In the genomic region with DNA sequence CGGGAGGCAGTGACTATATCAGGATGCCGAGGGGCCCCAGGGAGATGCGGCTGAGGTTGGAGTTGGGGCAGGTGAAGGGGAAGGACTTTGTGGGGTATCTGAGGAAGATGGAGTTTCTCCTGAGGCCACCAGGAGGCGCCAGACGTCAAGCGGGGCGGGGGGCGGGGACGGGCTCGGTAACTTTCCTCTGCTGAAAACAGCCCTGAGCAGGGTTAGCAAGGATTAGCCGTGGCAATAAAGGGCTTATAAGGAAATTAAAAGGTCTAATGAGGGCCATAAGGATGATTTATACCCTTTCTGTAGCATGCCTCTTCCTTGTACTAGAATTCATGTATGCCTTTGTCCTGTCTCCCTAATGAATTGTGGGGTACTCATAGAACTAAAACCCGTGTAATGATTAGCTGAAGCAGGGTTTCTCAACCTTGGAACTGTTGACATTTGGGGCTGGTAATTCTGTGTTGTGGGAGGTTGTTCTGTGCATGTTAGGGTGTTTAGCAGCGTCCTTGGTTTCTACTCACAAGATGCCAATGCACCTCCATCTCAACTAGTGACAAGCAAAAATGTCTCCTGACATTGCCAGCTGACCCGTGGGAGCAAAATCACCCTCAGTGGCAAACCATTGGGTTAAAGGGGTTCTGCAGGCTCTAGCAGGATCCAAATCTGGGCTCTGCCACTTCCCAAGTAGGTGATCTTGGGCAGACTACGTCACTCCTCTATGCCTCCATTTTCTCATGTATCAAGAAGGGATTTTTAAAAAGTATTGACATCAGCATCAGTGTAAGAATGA, we compare ENCODE assay signal across 8 cellular contexts.
A peak's percentile ranks its signal among the peaks of the same experiment; 100 is the strongest.
DNase-seq lines count a peak whose midpoint lies in the region; FAIRE-seq and TF ChIP-seq lines count a peak whose summit lies in the region.

No MANE protein-coding gene starts in this region.

- peak overlapping the region; percentile 45 for H3K4me2 ChIP-seq in neural progenitor cell

- TF ChIP-seq CTCF in neural progenitor cell (IDR thresholded peaks at IDR 0.05) (peak; percentile 69), transverse colon (IDR thresholded peaks at IDR 0.05) (peak; percentile 65 to 86 (median 78))

- H3K9me3 Mint-ChIP-seq in neural progenitor cell: no peaks in the 10 kb centered on the region

- no peaks in the 10 kb centered on the region for H3F3A ChIP-seq in neural progenitor cell (ENCODE audit: low read depth)

- 4 to 15% methylated on average over 11 to 14 of the region's 15 CpGs for WGBS in transverse colon (ENCODE audit: low coverage in 1 of 2), 2 donors

- H3K4me3 ChIP-seq in neural progenitor cell: no peak overlapping the region
- no peak overlapping the region for H3K4me3 ChIP-seq in transverse colon

- FAIRE-seq in GM18507 (lab: Jason Lieb, UNC): peak; percentile 73

- TF ChIP-seq POLR2A in transverse colon (IDR thresholded peaks at IDR 0.05): no peak

- H3K9me3 ChIP-seq in neural progenitor cell (ENCODE audit: low read depth) (no peaks in the 10 kb centered on the region), transverse colon (no peaks in the 10 kb centered on the region)

- H3K27me3 ChIP-seq in neural progenitor cell: no peaks in the 10 kb centered on the region
- H3K27me3 ChIP-seq in transverse colon: peaks cover 15% of the 10 kb centered on the region

- H3K4me1 ChIP-seq in neural progenitor cell (peaks cover 9% of the 10 kb centered on the region), transverse colon (peaks cover 0 to 6% (median 0%) of the 10 kb centered on the region in 4 donors)

- H2AFZ ChIP-seq in neural progenitor cell (replicated peaks): peak overlapping the region; percentile 84

- no peak overlapping the region for H3K4me3 Mint-ChIP-seq in neural progenitor cell

- DNase-seq in ACHN (peak; percentile 50), GM18507 (ENCODE audit: extremely low spot score, insufficient read length, low read depth) (peak; percentile 54), NCI-H2171 treated with DMSO at 0.1 percent for 48 hours (lab: John Stamatoyannopoulos, UW) (peak; percentile 10), epidermal melanocyte (ENCODE audit: insufficient read length, low spot score) (peak; percentile 38), neural progenitor cell (ENCODE audit: low spot score) (peak; percentile 72), transverse colon (peak; percentile 26), NCI-H187 (lab: John Stamatoyannopoulos, UW) (no peak)
- peak in 2 of 3 experiments; percentile 4 to 27 for DNase-seq in activated CD8-positive, alpha-beta memory T cell treated with anti-CD3 and anti-CD28 coated beads for 48 hours (ENCODE audit: low read depth in 2 of 3, low spot score in 2 of 3)

- H3K27ac ChIP-seq in neural progenitor cell (no peak overlapping the region), transverse colon (no peak overlapping the region)

- in situ Hi-C loops in ACHN (cut with HindIII; ENCODE audit: low pct_ligation_motif_present, low pct_unique_long_range_greater_than_20kb, low sequenced_read_pairs): no loop called here
- in situ Hi-C loops in transverse colon (cut with MboI; ENCODE audit: low pct_ligation_motif_present in 1 of 4, low pct_unique_long_range_greater_than_20kb in 1 of 4, low sequenced_read_pairs in 3 of 4): loop anchor here in 3 of 4 donors (5.0 to 25.0 kb wide), 5 partner anchors 250 to 630 kb away; a partner anchor contains a TSS

- H3K4me1 Mint-ChIP-seq in neural progenitor cell: peaks cover 16% of the 10 kb centered on the region

- H3K79me2 ChIP-seq in neural progenitor cell (ENCODE audit: low read depth): no peaks in the 10 kb centered on the region

- no peaks in the 10 kb centered on the region for H3K36me3 ChIP-seq in neural progenitor cell
- H3K36me3 ChIP-seq in transverse colon: no peaks in the 10 kb centered on the region

- H3K27ac Mint-ChIP-seq in neural progenitor cell: no peak overlapping the region

- H4K20me1 ChIP-seq in neural progenitor cell (ENCODE audit: low read depth): no peaks in the 10 kb centered on the region

- TF ChIP-seq EP300 in transverse colon (IDR thresholded peaks at IDR 0.05; ENCODE audit: low read depth): no peak

- H3K27me3 Mint-ChIP-seq in neural progenitor cell (ENCODE audit: insufficient read depth, low read depth): peaks cover 4% of the 10 kb centered on the region

- no peaks in the 10 kb centered on the region for H3K36me3 Mint-ChIP-seq in neural progenitor cell

- intact Hi-C loops in transverse colon (cut with DNase I; ENCODE audit: low total_unique reads): no loop called here

- no peak overlapping the region for H3K9ac ChIP-seq in neural progenitor cell

Comparison
In these comparisons a context has a peak if more than half of its experiments do, and no peak if none do; other contexts are left out.
1. DNase-seq: peak in ACHN (single experiment), GM18507 (single experiment), NCI-H2171 treated with DMSO at 0.1 percent for 48 hours (single experiment), activated CD8-positive, alpha-beta memory T cell treated with anti-CD3 and anti-CD28 coated beads for 48 hours (2 of 3), epidermal melanocyte (single experiment), neural progenitor cell (single experiment) and transverse colon (single experiment); none in NCI-H187 (0 of 2).